8 cellular contexts compared by ENCODE assay signal in genomic region chr5:140261403-140262171, GRCh38. TPM values are rescaled to one million over a fixed set of nuclear protein-coding genes. Genes with fewer than 3 reads are reported as not detected.
DNase-seq lines count a peak whose midpoint lies in the region; ATAC-seq and TF ChIP-seq lines count a peak whose summit lies in the region.

No MANE protein-coding gene starts in this region.

- POLR2A ChIA-PET in activated CD4-positive, alpha-beta T cell treated with anti-CD3 and anti-CD28 coated beads, Interleukin-2, amount 10 ng/mL, durations not matched to agents 7 days and 5 days (lab: Charles Lee): no interaction called here

- no peak for ATAC-seq in central memory CD8-positive, alpha-beta T cell (replicated peaks; ENCODE audit: extremely low read depth, poor library complexity, severe bottlenecking)
- no peak for ATAC-seq in GM21526 (IDR thresholded peaks at IDR 0.05; ENCODE audit: low FRiP score, unreplicated experiment)

- no peaks in the 10 kb centered on the region for H3K9me3 ChIP-seq in suprapubic skin

- H3K27me3 ChIP-seq in layer of hippocampus (ENCODE audit: control insufficient read depth, insufficient read depth, low read length): no peaks in the 10 kb centered on the region
- H3K27me3 ChIP-seq in suprapubic skin: no peaks in the 10 kb centered on the region

- H3K4me3 ChIP-seq in suprapubic skin: no peak overlapping the region

- TF ChIP-seq CTCF in suprapubic skin (IDR thresholded peaks at IDR 0.05): no peak

- no peak overlapping the region for H3K4me3 Mint-ChIP-seq in activated CD4-positive, alpha-beta T cell treated with anti-CD3 and anti-CD28 coated beads, Interleukin-2, amount 10 ng/mL, durations not matched to agents 7 days and 5 days
- no peak overlapping the region for H3K4me3 Mint-ChIP-seq in central memory CD8-positive, alpha-beta T cell

- CTCF ChIA-PET in activated CD4-positive, alpha-beta T cell treated with anti-CD3 and anti-CD28 coated beads, Interleukin-2, amount 10 ng/mL, durations not matched to agents 7 days and 5 days (lab: Charles Lee): interaction anchor here (0.9 to 2.9 kb wide), 5 partner anchors 10 to 84 kb away, joined by 3 to 15 read pairs (median 6); partner anchors contain the start of gene HBEGF

- H3K9me3 Mint-ChIP-seq in activated CD4-positive, alpha-beta T cell treated with anti-CD3 and anti-CD28 coated beads, Interleukin-2, amount 10 ng/mL, durations not matched to agents 7 days and 5 days: peaks cover 10% of the 10 kb centered on the region
- no peaks in the 10 kb centered on the region for H3K9me3 Mint-ChIP-seq in central memory CD8-positive, alpha-beta T cell

- H3K36me3 ChIP-seq in suprapubic skin: peaks cover 5% of the 10 kb centered on the region

- WGBS in suprapubic skin: 21% methylated on average over 8 of the region's 8 CpGs

- peaks cover 60% of the 10 kb centered on the region for H3K36me3 Mint-ChIP-seq in activated CD4-positive, alpha-beta T cell treated with anti-CD3 and anti-CD28 coated beads, Interleukin-2, amount 10 ng/mL, durations not matched to agents 7 days and 5 days (ENCODE audit: low read depth)
- peaks cover 14% of the 10 kb centered on the region for H3K36me3 Mint-ChIP-seq in central memory CD8-positive, alpha-beta T cell (ENCODE audit: insufficient read depth)

- H3K4me1 Mint-ChIP-seq in activated CD4-positive, alpha-beta T cell treated with anti-CD3 and anti-CD28 coated beads, Interleukin-2, amount 10 ng/mL, durations not matched to agents 7 days and 5 days: peaks cover 81% of the 10 kb centered on the region
- H3K4me1 Mint-ChIP-seq in central memory CD8-positive, alpha-beta T cell: peaks cover 24% of the 10 kb centered on the region

- no peak for TF ChIP-seq EP300 in suprapubic skin (IDR thresholded peaks at IDR 0.05)

- DNase-seq in activated CD4-positive, alpha-beta T cell treated with anti-CD3 and anti-CD28 coated beads, Interleukin-2, amount 10 ng/mL, durations not matched to agents 7 days and 5 days: peak; percentile 33
- DNase-seq in activated CD4-positive, alpha-beta T cell treated with anti-CD3 and anti-CD28 coated beads, Interleukin-2, amount 50 U/mL, for 48 hours: no peak
- peak; percentile 50 to 75 for DNase-seq in NOMO-1 (lab: John Stamatoyannopoulos, UW; ENCODE audit: unreplicated experiment in 2 of 2)
- no peak for DNase-seq in central memory CD8-positive, alpha-beta T cell (ENCODE audit: low spot score in 2 of 2)
- DNase-seq in suprapubic skin (ENCODE audit: low spot score in 2 of 2): peak in 1 of 2 donors; percentile 84
- no peak for DNase-seq in NCI-H2081 treated with DMSO at 0.1 percent for 48 hours (lab: John Stamatoyannopoulos, UW)

- H3K4me1 ChIP-seq in suprapubic skin: peaks cover 22% of the 10 kb centered on the region

- TF ChIP-seq POLR2A in suprapubic skin (IDR thresholded peaks at IDR 0.05): no peak

- no peaks in the 10 kb centered on the region for H3K27me3 Mint-ChIP-seq in activated CD4-positive, alpha-beta T cell treated with anti-CD3 and anti-CD28 coated beads, Interleukin-2, amount 10 ng/mL, durations not matched to agents 7 days and 5 days
- no peaks in the 10 kb centered on the region for H3K27me3 Mint-ChIP-seq in central memory CD8-positive, alpha-beta T cell

- peak overlapping the region; percentile 78 for H3K27ac Mint-ChIP-seq in activated CD4-positive, alpha-beta T cell treated with anti-CD3 and anti-CD28 coated beads, Interleukin-2, amount 10 ng/mL, durations not matched to agents 7 days and 5 days
- H3K27ac Mint-ChIP-seq in central memory CD8-positive, alpha-beta T cell (ENCODE audit: low read depth): peak overlapping the region; percentile 9

- H3K27ac ChIP-seq in layer of hippocampus (ENCODE audit: low read depth, low read length): peak overlapping the region; percentile 71
- H3K27ac ChIP-seq in suprapubic skin: peak overlapping the region; percentile 80

RNA-seq across cellular contexts. Expression of gene PFDN1, which starts 41.3 kb away (rescaled TPM):
- total RNA-seq in activated CD4-positive, alpha-beta T cell treated with anti-CD3 and anti-CD28 coated beads, Interleukin-2, amount 10 ng/mL, durations not matched to agents 7 days and 5 days: 10 to 100 TPM; 60.8 to 70.5 TPM
- total RNA-seq in suprapubic skin: 10 to 100 TPM; 58.7 to 91.7 (median 76.2) TPM

Comparison
In these comparisons a context has a peak if more than half of its experiments do, and no peak if none do; other contexts are left out.
1. DNase-seq: peak in activated CD4-positive, alpha-beta T cell treated with anti-CD3 and anti-CD28 coated beads, Interleukin-2, amount 10 ng/mL, durations not matched to agents 7 days and 5 days (single experiment) and NOMO-1 (2 of 2); none in activated CD4-positive, alpha-beta T cell treated with anti-CD3 and anti-CD28 coated beads, Interleukin-2, amount 50 U/mL, for 48 hours (0 of 2), central memory CD8-positive, alpha-beta T cell (0 of 2) and NCI-H2081 treated with DMSO at 0.1 percent for 48 hours (single experiment).